ENCODE assay signal across 14 cellular contexts in the genomic region with DNA sequence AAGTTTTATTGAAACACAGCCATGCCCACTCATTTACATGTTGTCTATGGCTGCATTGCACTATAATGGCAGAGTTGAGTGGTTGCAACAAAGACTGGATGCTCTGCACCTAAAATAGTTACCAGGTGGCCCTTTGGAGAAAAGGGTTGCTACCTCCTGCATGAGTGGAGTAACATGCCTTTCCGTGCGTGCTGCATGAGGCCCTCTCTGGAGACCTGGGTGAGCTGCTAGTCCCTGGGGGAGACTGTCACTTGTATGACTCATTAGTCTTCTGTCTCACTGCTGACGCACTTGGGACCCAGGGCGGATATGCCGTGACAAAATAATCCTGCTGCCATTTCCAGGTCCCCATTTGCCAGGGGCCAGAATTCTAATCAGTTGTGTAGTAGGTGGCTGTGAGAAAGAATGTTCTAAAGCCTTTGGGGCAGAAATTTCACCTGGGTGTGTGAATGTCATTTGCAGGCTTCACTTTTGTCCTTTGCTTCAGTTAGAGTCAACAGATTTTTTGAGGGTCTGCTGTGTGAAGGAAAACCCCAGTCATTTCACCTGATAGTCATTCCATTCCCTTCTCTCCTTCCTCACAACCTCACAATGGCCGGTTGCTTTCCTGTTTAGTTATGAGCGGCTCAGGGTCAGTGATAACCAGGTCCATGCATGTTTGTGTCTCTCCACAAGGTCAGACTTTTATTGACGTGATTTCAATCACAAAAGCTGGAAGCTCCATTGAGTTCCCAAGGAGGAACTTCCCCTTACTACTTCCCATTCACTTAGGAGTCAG.
A peak's percentile ranks its signal among the peaks of the same experiment; 100 is the strongest.
DNase-seq lines count a peak whose midpoint lies in the region; ATAC-seq and TF ChIP-seq lines count a peak whose summit lies in the region.
"Had no signal": no experiment of that assay in that cellular context is flagged by ENCODE, and none has a peak within 500 bp of the region (broad histone marks: within the 10 kb centered on the region; RNA-seq: fewer than 3 reads in every experiment).

No MANE protein-coding gene starts in this region.

- in situ Hi-C loops in HAP-1 (cut with MboI; ENCODE audit: low sequenced_read_pairs) = no loop called here

- TF ChIP-seq CTCF in OCI-LY3 (IDR thresholded peaks at IDR 0.05; ENCODE audit: low read depth, low read length) = no peak
- no peak for TF ChIP-seq CTCF in hepatocyte (IDR thresholded peaks at IDR 0.05; ENCODE audit: poor library complexity)

- DNase-seq in CD1c-positive myeloid dendritic cell (ENCODE audit: extremely low spot score) (peak; percentile 45), hepatocyte (ENCODE audit: low spot score) (no peak), cerebellar cortex (ENCODE audit: low spot score) (no peak), OCI-M1 (lab: John Stamatoyannopoulos, UW) (no peak), HK-2 (ENCODE audit: unreplicated experiment) (no peak), HAP-1 (ENCODE audit: low spot score in 2 of 2) (no peak)
- DNase-seq: activated CD8-positive, alpha-beta T cell treated with anti-CD3 and anti-CD28 coated beads for 36 hours; CD4-positive, alpha-beta T cell; immature natural killer cell; IMR-90; nephron progenitor cell had no signal

- H3K4me3 ChIP-seq in OCI-LY3 (ENCODE audit: low read length) (0 out of 2 replicates have a peak overlapping the region, but pooled peaks have one; percentile 10), hepatocyte (no peak overlapping the region), HAP-1 (no peak overlapping the region)

- H3K9ac ChIP-seq in OCI-LY3 (ENCODE audit: low read length) = no peak overlapping the region

- peak; percentile 73 for ATAC-seq in GM21447 (IDR thresholded peaks at IDR 0.05; ENCODE audit: unreplicated experiment)
- ATAC-seq: activated CD8-positive, alpha-beta T cell treated with anti-CD3 and anti-CD28 coated beads for 36 hours had no signal

- no peaks in the 10 kb centered on the region for H3K36me3 ChIP-seq in OCI-LY3 (replicated peaks; ENCODE audit: low read depth, low read length)
- no peaks in the 10 kb centered on the region for H3K36me3 ChIP-seq in hepatocyte (replicated peaks; ENCODE audit: insufficient read depth, low read depth)
- no peaks in the 10 kb centered on the region for H3K36me3 ChIP-seq in HAP-1 (replicated peaks)

- H3K9me3 ChIP-seq in OCI-LY3 (ENCODE audit: insufficient read depth, low read length) = no peaks in the 10 kb centered on the region
- no peaks in the 10 kb centered on the region for H3K9me3 ChIP-seq in hepatocyte (ENCODE audit: low read depth)
- H3K9me3 ChIP-seq in HAP-1 = no peaks in the 10 kb centered on the region

- H3K4me2 ChIP-seq in OCI-LY3 (ENCODE audit: low read length) = peak overlapping the region; percentile 43
- no peak overlapping the region for H3K4me2 ChIP-seq in hepatocyte

- WGBS in hepatocyte (ENCODE audit: low lambda C conversion rate, missing lambda C conversion rate) = 79% methylated on average over 8 of the region's 8 CpGs

- peak overlapping the region; percentile 90 for H2AFZ ChIP-seq in OCI-LY3 (ENCODE audit: low read depth, low read length)
- no peak overlapping the region for H2AFZ ChIP-seq in hepatocyte

- no peaks in the 10 kb centered on the region for H3K79me2 ChIP-seq in OCI-LY3 (ENCODE audit: low read length)
- H3K79me2 ChIP-seq in hepatocyte = peaks cover 5% of the 10 kb centered on the region

- no peaks in the 10 kb centered on the region for H3K9me2 ChIP-seq in hepatocyte (replicated peaks; ENCODE audit: insufficient read depth)

- H3K4me1 ChIP-seq in OCI-LY3 (ENCODE audit: low read length) = peaks cover 10% of the 10 kb centered on the region
- peaks cover 6% of the 10 kb centered on the region for H3K4me1 ChIP-seq in hepatocyte (ENCODE audit: insufficient read depth)
- peaks cover 5% of the 10 kb centered on the region for H3K4me1 ChIP-seq in HAP-1

- H3K27me3 ChIP-seq in OCI-LY3 (ENCODE audit: low read depth, low read length) (no peaks in the 10 kb centered on the region), hepatocyte (no peaks in the 10 kb centered on the region), HAP-1 (ENCODE audit: low read depth) (no peaks in the 10 kb centered on the region)

- H3K27ac ChIP-seq in OCI-LY3 (ENCODE audit: low read length) (no peak overlapping the region), hepatocyte (peak overlapping the region; percentile 43)
- H3K27ac ChIP-seq: epithelial cell of prostate had no signal

- H4K20me1 ChIP-seq in OCI-LY3 (ENCODE audit: insufficient read depth, low read length) = no peaks in the 10 kb centered on the region
- H4K20me1 ChIP-seq in hepatocyte (ENCODE audit: insufficient read depth, poor library complexity, severe bottlenecking) = no peaks in the 10 kb centered on the region
